In the genomic region with DNA sequence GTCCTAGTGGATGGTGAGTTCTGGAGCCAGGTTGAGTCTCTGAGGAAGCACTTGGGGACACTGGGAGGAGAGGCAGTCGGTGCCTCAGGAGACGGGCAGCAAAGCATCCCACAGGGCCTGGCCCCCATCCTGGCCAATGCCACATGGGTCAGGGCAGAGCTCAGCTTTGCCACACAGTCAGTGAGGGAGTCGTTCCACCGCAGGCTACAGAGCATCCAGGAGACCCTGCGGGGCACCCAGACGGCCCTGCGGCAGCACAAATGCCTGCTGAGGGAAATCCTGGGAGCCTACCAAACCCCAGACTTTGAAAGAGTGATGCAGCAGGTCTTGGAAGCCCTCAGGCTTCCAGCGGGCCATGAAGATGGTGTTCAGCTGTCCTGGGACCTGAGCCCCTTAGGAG, we compare ENCODE assay signal across 30 cellular contexts.
"Had no signal": no experiment of that assay in that cellular context is flagged by ENCODE, and none has a peak within 500 bp of the region (broad histone marks: within the 10 kb centered on the region; RNA-seq: fewer than 3 reads in every experiment).

No MANE protein-coding gene starts in this region.

- H3K4me3 Mint-ChIP-seq: immature natural killer cell; mesothelial cell of epicardium; naive B cell; natural killer cell; nephron progenitor cell; neural progenitor cell; stimulated activated naive CD8-positive, alpha-beta T cell treated with anti-CD3 and anti-CD28 coated beads, Interleukin-15, Interleukin-2, amounts not matched to agents 100 ng/mL and 50 ng/mL, for 24 hours had no signal

- H3K27ac Mint-ChIP-seq: mesothelial cell of epicardium; natural killer cell; neural progenitor cell; stimulated activated naive CD8-positive, alpha-beta T cell treated with anti-CD3 and anti-CD28 coated beads, Interleukin-15, Interleukin-2, amounts not matched to agents 100 ng/mL and 50 ng/mL, for 24 hours had no signal

- DNase-seq: hypothalamus; immature natural killer cell; kidney; left colon; left ventricle myocardium inferior; mesendoderm; naive B cell; natural killer cell; nephron progenitor cell; occipital lobe; retina; stimulated activated CD4-positive, alpha-beta T cell treated with anti-CD3 and anti-CD28 coated beads, Interleukin-12 subunit alpha, Interleukin-12 subunit beta, amount 100 ng/mL, for 4 hours; stimulated activated CD4-positive, alpha-beta T cell treated with anti-CD3 and anti-CD28 coated beads, Interleukin-15, amount 100 ng/mL, for 24 hours; stimulated activated CD4-positive, alpha-beta T cell treated with anti-CD3 and anti-CD28 coated beads, Interleukin-2, amount 100 ng/mL, for 24 hours; stimulated activated CD4-positive, alpha-beta T cell treated with anti-CD3 and anti-CD28 coated beads, Interleukin-4, amount 100 ng/mL, for 1 hour; stimulated activated naive CD4-positive, alpha-beta T cell; tibial artery; trophoblast cell; upper lobe of right lung had no signal

- H3K27ac ChIP-seq: left ventricle myocardium inferior, neural progenitor cell, neutrophil, pancreas, prostate gland, skin epidermis, suprapubic skin, thoracic aorta, tibial artery, upper lobe of right lung had no signal

- H3K9me3 Mint-ChIP-seq: immature natural killer cell; mesothelial cell of epicardium; naive B cell; natural killer cell; nephron progenitor cell; neural progenitor cell; stimulated activated naive CD8-positive, alpha-beta T cell treated with anti-CD3 and anti-CD28 coated beads, Interleukin-15, Interleukin-2, amounts not matched to agents 100 ng/mL and 50 ng/mL, for 24 hours had no signal

- ATAC-seq: left colon, natural killer cell, pancreas, right cardiac atrium, sciatic nerve, upper lobe of right lung had no signal

- H3K27me3 Mint-ChIP-seq: naive B cell; stimulated activated naive CD8-positive, alpha-beta T cell treated with anti-CD3 and anti-CD28 coated beads, Interleukin-15, Interleukin-2, amounts not matched to agents 100 ng/mL and 50 ng/mL, for 24 hours had no signal
